8 cellular contexts compared by ENCODE assay signal in the genomic region with DNA sequence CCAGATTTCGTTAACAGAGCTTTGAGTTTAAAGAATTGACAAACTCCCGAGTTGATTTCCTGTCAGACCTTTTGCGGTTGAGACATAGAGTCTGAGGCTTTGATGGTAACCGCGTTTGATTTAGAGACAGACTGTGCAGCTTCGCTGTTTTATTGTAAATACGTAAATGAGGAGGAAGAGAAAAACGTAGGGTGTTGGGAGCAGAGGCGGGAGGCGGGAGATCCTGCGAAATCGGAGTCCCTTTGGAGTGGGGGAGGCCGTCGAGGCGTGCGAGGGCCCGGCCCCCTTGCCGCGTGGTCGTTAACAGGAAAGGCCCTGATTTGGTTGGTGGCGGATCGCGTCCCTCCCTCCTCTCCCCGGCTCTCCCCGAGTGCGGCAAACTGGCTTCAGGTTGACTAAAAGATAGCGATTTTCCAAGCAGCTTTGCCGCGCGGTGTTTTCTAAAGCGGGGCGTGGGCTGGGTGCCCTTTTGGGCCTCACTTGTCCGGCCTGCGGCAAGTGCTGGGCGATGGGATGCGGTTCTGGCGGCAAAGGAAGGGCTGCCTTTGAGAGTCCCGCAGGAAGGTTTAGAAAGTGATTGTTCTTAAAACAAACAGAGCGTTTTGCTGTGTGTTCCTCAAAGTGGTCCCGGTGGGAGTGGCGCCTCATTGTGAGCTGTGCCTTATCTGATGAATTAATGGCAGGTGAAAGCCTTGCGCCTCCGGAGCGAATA. TPM values are rescaled to one million over a fixed set of nuclear protein-coding genes. Genes with fewer than 3 reads are reported as not detected.
DNase-seq lines count a peak whose midpoint lies in the region; ATAC-seq and TF ChIP-seq lines count a peak whose summit lies in the region.

No MANE protein-coding gene starts in this region.

- TF ChIP-seq POLR2A in adrenal gland (IDR thresholded peaks at IDR 0.05) = peak in 1 of 2 donors; percentile 21

- H3K36me3 ChIP-seq in adrenal gland (replicated peaks in 1 of 2) (no peaks in the 10 kb centered on the region), hepatocyte (replicated peaks; ENCODE audit: insufficient read depth, low read depth) (no peaks in the 10 kb centered on the region)

- no peaks in the 10 kb centered on the region for H4K20me1 ChIP-seq in hepatocyte (ENCODE audit: insufficient read depth, poor library complexity, severe bottlenecking)

- H3K79me2 ChIP-seq in hepatocyte = peaks cover 42% of the 10 kb centered on the region

- no peaks in the 10 kb centered on the region for H3K27me3 ChIP-seq in adrenal gland
- H3K27me3 ChIP-seq in hepatocyte = no peaks in the 10 kb centered on the region

- H3K27ac ChIP-seq in adrenal gland (peak overlapping the region; percentile 88 to 97 (median 94)), hepatocyte (peak overlapping the region; percentile 97)

- no peak for ATAC-seq in GM19455 (IDR thresholded peaks at IDR 0.05; ENCODE audit: unreplicated experiment)
- no peak for ATAC-seq in GM18502 (IDR thresholded peaks at IDR 0.05; ENCODE audit: poor library complexity, unreplicated experiment)

- DNase-seq in NCI-H2196 treated with DMSO at 0.1 percent for 48 hours (lab: John Stamatoyannopoulos, UW; ENCODE audit: unreplicated experiment) (peak; percentile 3), NCI-H2196 (lab: John Stamatoyannopoulos, UW; ENCODE audit: unreplicated experiment) (no peak), SHP77 (lab: John Stamatoyannopoulos, UW) (peak; percentile 16 to 39), adrenal gland (peak; percentile 41 to 71 (median 61)), hepatocyte (ENCODE audit: low spot score) (peak; percentile 40), retinal pigment epithelial cell (ENCODE audit: low read depth) (no peak)

- H3K4me2 ChIP-seq in hepatocyte = peak overlapping the region; percentile 71

- H3K9me2 ChIP-seq in hepatocyte (replicated peaks; ENCODE audit: insufficient read depth) = no peaks in the 10 kb centered on the region

- intact Hi-C loops in adrenal gland (cut with DNase I) = no loop called here

- peak overlapping the region; percentile 48 for H2AFZ ChIP-seq in hepatocyte

- WGBS in adrenal gland, 4 donors = 0 to 58% (median 16%) methylated on average over 16 to 44 of the region's 44 CpGs
- WGBS in hepatocyte (ENCODE audit: low lambda C conversion rate, missing lambda C conversion rate) = 46% methylated on average over 44 of the region's 44 CpGs

- H3K4me1 ChIP-seq in adrenal gland (replicated peaks in 1 of 2) = peaks cover 0 to 8% of the 10 kb centered on the region in 2 donors
- no peaks in the 10 kb centered on the region for H3K4me1 ChIP-seq in hepatocyte (ENCODE audit: insufficient read depth)

- peak overlapping the region; percentile 5 to 56 (median 54) for H3K4me3 ChIP-seq in adrenal gland
- peak overlapping the region; percentile 72 for H3K4me3 ChIP-seq in hepatocyte
- H3K4me3 ChIP-seq in retinal pigment epithelial cell (ENCODE audit: low read length) = peak overlapping the region; percentile 72

- H3K9me3 ChIP-seq in adrenal gland (replicated peaks in 1 of 3) = no peaks in the 10 kb centered on the region
- H3K9me3 ChIP-seq in hepatocyte (ENCODE audit: low read depth) = no peaks in the 10 kb centered on the region

- TF ChIP-seq CTCF in adrenal gland (IDR thresholded peaks at IDR 0.05) (no peak), hepatocyte (IDR thresholded peaks at IDR 0.05; ENCODE audit: poor library complexity) (no peak), retinal pigment epithelial cell (conservative IDR thresholded peaks at IDR 0.05; ENCODE audit: low read depth, low read length) (no peak)

RNA-seq across cellular contexts. Expression of a gene that starts 0.9 kb away (rescaled TPM):
- total RNA-seq in adrenal gland (10 to 100 TPM in 6 of 8 donors, 1 to 10 TPM in 2; 5.4 to 18.3 (median 14.6) TPM), hepatocyte (21.8 and 23.7 TPM in 2 replicates)
- polyA plus RNA-seq in adrenal gland (10 to 100 TPM; 21.6 to 41.2 (median 32.5) TPM), hepatocyte (17.0 and 19.1 TPM in 2 replicates)

Comparison
In these comparisons a context has a peak if more than half of its experiments do, and no peak if none do; other contexts are left out.
1. DNase-seq: peak in NCI-H2196 treated with DMSO at 0.1 percent for 48 hours (single experiment), SHP77 (2 of 2), adrenal gland (7 of 7) and hepatocyte (single experiment); none in NCI-H2196 (single experiment) and retinal pigment epithelial cell (single experiment).
2. Peak in every context shown above with its lines, with median percentiles within 50 percentile points of each other: H3K4me3 ChIP-seq.